ENCODE assay signal across 1 cellular context in the genomic region with DNA sequence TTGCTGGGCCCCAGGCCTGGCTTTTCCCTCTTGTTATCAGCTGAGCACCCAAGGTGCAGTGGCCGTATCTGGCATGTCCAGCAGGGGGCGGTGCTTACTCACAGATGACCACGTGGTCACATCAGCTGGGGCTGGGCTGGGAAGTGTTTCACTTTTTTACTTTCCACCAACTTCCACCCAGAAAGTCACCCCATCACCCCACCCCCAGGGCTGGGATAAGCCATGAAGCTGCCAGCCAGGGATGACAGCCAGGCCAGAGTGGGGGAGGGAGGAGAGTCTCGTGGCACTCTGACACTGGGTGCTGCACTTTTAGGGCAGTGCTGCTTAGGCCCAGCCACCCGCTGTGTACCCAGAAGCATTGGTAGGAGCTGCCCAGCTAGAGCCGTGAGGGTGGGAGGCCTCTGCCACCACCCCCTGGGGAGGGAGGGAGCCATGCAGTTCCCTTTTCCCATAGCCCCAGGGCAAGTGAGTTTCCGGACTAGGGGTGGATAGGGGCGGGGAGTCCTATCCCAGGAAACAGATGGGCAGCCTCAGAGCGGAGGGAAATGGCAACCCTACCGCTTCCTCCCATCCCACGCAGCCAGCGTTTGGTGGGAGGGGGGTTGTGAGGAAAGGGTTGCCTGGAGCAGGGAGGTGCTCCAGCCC.
TF ChIP-seq lines count a peak whose summit lies in the region.

No MANE protein-coding gene starts in this region.

TF ChIP-seq in K562, 482 proteins besides CTCF, POLR2A, EP300 and RAD21 (continues in another document):
- TF ChIP-seq ZNF644 (tag; IDR thresholded peaks at IDR 0.05; ENCODE audit: low read depth), result no peak
- 0 out of 2 replicates have a peak, but pooled peaks have one; percentile 11 for TF ChIP-seq CREM (IDR thresholded peaks at IDR 0.05; ENCODE audit: low read depth)
- TF ChIP-seq, protein P1, sequence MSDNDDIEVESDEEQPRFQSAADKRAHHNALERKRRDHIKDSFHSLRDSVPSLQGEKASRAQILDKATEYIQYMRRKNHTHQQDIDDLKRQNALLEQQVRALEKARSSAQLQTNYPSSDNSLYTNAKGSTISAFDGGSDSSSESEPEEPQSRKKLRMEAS (CRISPR knock-in tag; IDR thresholded peaks at IDR 0.05), result peak; percentile 88
- TF ChIP-seq, protein P2, sequence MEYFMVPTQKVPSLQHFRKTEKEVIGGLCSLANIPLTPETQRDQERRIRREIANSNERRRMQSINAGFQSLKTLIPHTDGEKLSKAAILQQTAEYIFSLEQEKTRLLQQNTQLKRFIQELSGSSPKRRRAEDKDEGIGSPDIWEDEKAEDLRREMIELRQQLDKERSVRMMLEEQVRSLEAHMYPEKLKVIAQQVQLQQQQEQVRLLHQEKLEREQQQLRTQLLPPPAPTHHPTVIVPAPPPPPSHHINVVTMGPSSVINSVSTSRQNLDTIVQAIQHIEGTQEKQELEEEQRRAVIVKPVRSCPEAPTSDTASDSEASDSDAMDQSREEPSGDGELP (CRISPR knock-in tag; IDR thresholded peaks at IDR 0.05; ENCODE audit: borderline replicate concordance), result peak; percentile 99
- TF ChIP-seq ZNF507 (tag; conservative IDR thresholded peaks at IDR 0.05), result no peak
- TF ChIP-seq, protein P3, sequence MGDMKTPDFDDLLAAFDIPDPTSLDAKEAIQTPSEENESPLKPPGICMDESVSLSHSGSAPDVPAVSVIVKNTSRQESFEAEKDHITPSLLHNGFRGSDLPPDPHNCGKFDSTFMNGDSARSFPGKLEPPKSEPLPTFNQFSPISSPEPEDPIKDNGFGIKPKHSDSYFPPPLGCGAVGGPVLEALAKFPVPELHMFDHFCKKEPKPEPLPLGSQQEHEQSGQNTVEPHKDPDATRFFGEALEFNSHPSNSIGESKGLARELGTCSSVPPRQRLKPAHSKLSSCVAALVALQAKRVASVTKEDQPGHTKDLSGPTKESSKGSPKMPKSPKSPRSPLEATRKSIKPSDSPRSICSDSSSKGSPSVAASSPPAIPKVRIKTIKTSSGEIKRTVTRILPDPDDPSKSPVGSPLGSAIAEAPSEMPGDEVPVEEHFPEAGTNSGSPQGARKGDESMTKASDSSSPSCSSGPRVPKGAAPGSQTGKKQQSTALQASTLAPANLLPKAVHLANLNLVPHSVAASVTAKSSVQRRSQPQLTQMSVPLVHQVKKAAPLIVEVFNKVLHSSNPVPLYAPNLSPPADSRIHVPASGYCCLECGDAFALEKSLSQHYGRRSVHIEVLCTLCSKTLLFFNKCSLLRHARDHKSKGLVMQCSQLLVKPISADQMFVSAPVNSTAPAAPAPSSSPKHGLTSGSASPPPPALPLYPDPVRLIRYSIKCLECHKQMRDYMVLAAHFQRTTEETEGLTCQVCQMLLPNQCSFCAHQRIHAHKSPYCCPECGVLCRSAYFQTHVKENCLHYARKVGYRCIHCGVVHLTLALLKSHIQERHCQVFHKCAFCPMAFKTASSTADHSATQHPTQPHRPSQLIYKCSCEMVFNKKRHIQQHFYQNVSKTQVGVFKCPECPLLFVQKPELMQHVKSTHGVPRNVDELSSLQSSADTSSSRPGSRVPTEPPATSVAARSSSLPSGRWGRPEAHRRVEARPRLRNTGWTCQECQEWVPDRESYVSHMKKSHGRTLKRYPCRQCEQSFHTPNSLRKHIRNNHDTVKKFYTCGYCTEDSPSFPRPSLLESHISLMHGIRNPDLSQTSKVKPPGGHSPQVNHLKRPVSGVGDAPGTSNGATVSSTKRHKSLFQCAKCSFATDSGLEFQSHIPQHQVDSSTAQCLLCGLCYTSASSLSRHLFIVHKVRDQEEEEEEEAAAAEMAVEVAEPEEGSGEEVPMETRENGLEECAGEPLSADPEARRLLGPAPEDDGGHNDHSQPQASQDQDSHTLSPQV (IDR thresholded peaks at IDR 0.05), result 0 out of 2 replicates have a peak, but pooled peaks have one; percentile 58
- TF ChIP-seq, protein P4, sequence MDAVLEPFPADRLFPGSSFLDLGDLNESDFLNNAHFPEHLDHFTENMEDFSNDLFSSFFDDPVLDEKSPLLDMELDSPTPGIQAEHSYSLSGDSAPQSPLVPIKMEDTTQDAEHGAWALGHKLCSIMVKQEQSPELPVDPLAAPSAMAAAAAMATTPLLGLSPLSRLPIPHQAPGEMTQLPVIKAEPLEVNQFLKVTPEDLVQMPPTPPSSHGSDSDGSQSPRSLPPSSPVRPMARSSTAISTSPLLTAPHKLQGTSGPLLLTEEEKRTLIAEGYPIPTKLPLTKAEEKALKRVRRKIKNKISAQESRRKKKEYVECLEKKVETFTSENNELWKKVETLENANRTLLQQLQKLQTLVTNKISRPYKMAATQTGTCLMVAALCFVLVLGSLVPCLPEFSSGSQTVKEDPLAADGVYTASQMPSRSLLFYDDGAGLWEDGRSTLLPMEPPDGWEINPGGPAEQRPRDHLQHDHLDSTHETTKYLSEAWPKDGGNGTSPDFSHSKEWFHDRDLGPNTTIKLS (IDR thresholded peaks at IDR 0.05; ENCODE audit: borderline replicate concordance, low read depth), result no peak
- TF ChIP-seq PRPF4 (IDR thresholded peaks at IDR 0.05; ENCODE audit: insufficient read depth, low read depth, low read length, poor library complexity, severe bottlenecking), result no peak
- TF ChIP-seq, protein P5, sequence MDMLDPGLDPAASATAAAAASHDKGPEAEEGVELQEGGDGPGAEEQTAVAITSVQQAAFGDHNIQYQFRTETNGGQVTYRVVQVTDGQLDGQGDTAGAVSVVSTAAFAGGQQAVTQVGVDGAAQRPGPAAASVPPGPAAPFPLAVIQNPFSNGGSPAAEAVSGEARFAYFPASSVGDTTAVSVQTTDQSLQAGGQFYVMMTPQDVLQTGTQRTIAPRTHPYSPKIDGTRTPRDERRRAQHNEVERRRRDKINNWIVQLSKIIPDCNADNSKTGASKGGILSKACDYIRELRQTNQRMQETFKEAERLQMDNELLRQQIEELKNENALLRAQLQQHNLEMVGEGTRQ (CRISPR knock-in tag; IDR thresholded peaks at IDR 0.05), result peak; percentile 77
- TF ChIP-seq MYNN (IDR thresholded peaks at IDR 0.05), result peak; percentile 53; the same call in 1 of the 2 replicates
- no peak for TF ChIP-seq MYNN (CRISPR knock-in tag; IDR thresholded peaks at IDR 0.05)
- TF ChIP-seq ZNF146 (CRISPR knock-in tag; IDR thresholded peaks at IDR 0.05; ENCODE audit: unreplicated experiment), result no peak
- TF ChIP-seq RBM17 (IDR thresholded peaks at IDR 0.05; ENCODE audit: borderline replicate concordance, low read depth, low read length), result no peak
- TF ChIP-seq SAP30 (IDR thresholded peaks at IDR 0.05; ENCODE audit: borderline replicate concordance, insufficient read depth, low read depth, low read length, poor library complexity, severe bottlenecking), result peak; percentile 19
- peak; percentile 6; the same call in 1 of the 2 replicates for TF ChIP-seq JUN (IDR thresholded peaks at IDR 0.05; ENCODE audit: borderline replicate concordance, low read depth, low read length)
- TF ChIP-seq JUN (CRISPR knock-in tag; IDR thresholded peaks at IDR 0.05; ENCODE audit: borderline replicate concordance), result no peak
- no peak; the same call in 1 of the 2 replicates for TF ChIP-seq RNF2 (IDR thresholded peaks at IDR 0.05)
- TF ChIP-seq RCOR1 (IDR thresholded peaks at IDR 0.05; ENCODE audit: borderline replicate concordance in 1 of 2, low read depth in 2 of 2, low read length in 2 of 2), result peak in 1 of 2 experiments; percentile 43; a peak in 1 of 4 replicates
- TF ChIP-seq TBP (optimal IDR thresholded peaks at IDR 0.05; ENCODE audit: low read depth, low read length), result no peak
- TF ChIP-seq HDAC1 (IDR thresholded peaks at IDR 0.05), result peak in 1 of 2 experiments; percentile 33; a peak in 1 of 4 replicates
- TF ChIP-seq SREBF1 (IDR thresholded peaks at IDR 0.05; ENCODE audit: borderline replicate concordance, low read depth, low read length), result 0 out of 2 replicates have a peak, but pooled peaks have one; percentile 39
- TF ChIP-seq RBFOX2 (IDR thresholded peaks at IDR 0.05; ENCODE audit: low read depth, low read length), result peak; percentile 17; the same call in 1 of the 2 replicates
- peak; percentile 45; the same call in 1 of the 2 replicates for TF ChIP-seq L3MBTL2 (IDR thresholded peaks at IDR 0.05)
- TF ChIP-seq, protein P6, sequence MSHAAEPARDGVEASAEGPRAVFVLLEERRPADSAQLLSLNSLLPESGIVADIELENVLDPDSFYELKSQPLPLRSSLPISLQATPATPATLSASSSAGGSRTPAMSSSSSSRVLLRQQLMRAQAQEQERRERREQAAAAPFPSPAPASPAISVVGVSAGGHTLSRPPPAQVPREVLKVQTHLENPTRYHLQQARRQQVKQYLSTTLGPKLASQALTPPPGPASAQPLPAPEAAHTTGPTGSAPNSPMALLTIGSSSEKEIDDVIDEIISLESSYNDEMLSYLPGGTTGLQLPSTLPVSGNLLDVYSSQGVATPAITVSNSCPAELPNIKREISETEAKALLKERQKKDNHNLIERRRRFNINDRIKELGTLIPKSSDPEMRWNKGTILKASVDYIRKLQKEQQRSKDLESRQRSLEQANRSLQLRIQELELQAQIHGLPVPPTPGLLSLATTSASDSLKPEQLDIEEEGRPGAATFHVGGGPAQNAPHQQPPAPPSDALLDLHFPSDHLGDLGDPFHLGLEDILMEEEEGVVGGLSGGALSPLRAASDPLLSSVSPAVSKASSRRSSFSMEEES (CRISPR knock-in tag; IDR thresholded peaks at IDR 0.05), result peak; percentile 68
- peak; percentile 20; the same call in 1 of the 2 replicates for TF ChIP-seq BHLHE40 (IDR thresholded peaks at IDR 0.05; ENCODE audit: low read length)
- TF ChIP-seq TEAD4 (IDR thresholded peaks at IDR 0.05; ENCODE audit: low read length), result peak; percentile 30; the same call in 1 of the 2 replicates
- no peak for TF ChIP-seq TEAD4 (CRISPR knock-in tag; IDR thresholded peaks at IDR 0.05; ENCODE audit: borderline replicate concordance)
- TF ChIP-seq SIN3A (IDR thresholded peaks at IDR 0.05; ENCODE audit: borderline replicate concordance in 2 of 2, control insufficient read depth in 1 of 2, low read depth in 2 of 2, low read length in 2 of 2), result 0 out of 4 replicates have a peak, but pooled peaks of 1 of the 2 experiments have one; percentile 41
- peak; percentile 82 for TF ChIP-seq RB1 (IDR thresholded peaks at IDR 0.05; ENCODE audit: low read depth)
- TF ChIP-seq NEUROD1 (IDR thresholded peaks at IDR 0.05; ENCODE audit: borderline replicate concordance, low read depth, low read length, partially characterized antibody), result peak; percentile 49
- peak; percentile 63 for TF ChIP-seq TCF3 (CRISPR knock-in tag; IDR thresholded peaks at IDR 0.05)
- TF ChIP-seq, protein P7, sequence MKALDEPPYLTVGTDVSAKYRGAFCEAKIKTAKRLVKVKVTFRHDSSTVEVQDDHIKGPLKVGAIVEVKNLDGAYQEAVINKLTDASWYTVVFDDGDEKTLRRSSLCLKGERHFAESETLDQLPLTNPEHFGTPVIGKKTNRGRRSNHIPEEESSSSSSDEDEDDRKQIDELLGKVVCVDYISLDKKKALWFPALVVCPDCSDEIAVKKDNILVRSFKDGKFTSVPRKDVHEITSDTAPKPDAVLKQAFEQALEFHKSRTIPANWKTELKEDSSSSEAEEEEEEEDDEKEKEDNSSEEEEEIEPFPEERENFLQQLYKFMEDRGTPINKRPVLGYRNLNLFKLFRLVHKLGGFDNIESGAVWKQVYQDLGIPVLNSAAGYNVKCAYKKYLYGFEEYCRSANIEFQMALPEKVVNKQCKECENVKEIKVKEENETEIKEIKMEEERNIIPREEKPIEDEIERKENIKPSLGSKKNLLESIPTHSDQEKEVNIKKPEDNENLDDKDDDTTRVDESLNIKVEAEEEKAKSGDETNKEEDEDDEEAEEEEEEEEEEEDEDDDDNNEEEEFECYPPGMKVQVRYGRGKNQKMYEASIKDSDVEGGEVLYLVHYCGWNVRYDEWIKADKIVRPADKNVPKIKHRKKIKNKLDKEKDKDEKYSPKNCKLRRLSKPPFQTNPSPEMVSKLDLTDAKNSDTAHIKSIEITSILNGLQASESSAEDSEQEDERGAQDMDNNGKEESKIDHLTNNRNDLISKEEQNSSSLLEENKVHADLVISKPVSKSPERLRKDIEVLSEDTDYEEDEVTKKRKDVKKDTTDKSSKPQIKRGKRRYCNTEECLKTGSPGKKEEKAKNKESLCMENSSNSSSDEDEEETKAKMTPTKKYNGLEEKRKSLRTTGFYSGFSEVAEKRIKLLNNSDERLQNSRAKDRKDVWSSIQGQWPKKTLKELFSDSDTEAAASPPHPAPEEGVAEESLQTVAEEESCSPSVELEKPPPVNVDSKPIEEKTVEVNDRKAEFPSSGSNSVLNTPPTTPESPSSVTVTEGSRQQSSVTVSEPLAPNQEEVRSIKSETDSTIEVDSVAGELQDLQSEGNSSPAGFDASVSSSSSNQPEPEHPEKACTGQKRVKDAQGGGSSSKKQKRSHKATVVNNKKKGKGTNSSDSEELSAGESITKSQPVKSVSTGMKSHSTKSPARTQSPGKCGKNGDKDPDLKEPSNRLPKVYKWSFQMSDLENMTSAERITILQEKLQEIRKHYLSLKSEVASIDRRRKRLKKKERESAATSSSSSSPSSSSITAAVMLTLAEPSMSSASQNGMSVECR (CRISPR knock-in tag; IDR thresholded peaks at IDR 0.05), result peak; percentile 53; the same call in 1 of the 2 replicates
- TF ChIP-seq, protein P8, sequence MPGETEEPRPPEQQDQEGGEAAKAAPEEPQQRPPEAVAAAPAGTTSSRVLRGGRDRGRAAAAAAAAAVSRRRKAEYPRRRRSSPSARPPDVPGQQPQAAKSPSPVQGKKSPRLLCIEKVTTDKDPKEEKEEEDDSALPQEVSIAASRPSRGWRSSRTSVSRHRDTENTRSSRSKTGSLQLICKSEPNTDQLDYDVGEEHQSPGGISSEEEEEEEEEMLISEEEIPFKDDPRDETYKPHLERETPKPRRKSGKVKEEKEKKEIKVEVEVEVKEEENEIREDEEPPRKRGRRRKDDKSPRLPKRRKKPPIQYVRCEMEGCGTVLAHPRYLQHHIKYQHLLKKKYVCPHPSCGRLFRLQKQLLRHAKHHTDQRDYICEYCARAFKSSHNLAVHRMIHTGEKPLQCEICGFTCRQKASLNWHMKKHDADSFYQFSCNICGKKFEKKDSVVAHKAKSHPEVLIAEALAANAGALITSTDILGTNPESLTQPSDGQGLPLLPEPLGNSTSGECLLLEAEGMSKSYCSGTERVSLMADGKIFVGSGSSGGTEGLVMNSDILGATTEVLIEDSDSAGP (CRISPR knock-in tag; IDR thresholded peaks at IDR 0.05), result 0 out of 2 replicates have a peak, but pooled peaks have one; percentile 42
- 0 out of 2 replicates have a peak, but pooled peaks have one; percentile 65 for TF ChIP-seq LCOR (CRISPR knock-in tag; IDR thresholded peaks at IDR 0.05)
- peak; percentile 61 for TF ChIP-seq CBFA2T2 (conservative IDR thresholded peaks at IDR 0.05)
- TF ChIP-seq, protein P9, sequence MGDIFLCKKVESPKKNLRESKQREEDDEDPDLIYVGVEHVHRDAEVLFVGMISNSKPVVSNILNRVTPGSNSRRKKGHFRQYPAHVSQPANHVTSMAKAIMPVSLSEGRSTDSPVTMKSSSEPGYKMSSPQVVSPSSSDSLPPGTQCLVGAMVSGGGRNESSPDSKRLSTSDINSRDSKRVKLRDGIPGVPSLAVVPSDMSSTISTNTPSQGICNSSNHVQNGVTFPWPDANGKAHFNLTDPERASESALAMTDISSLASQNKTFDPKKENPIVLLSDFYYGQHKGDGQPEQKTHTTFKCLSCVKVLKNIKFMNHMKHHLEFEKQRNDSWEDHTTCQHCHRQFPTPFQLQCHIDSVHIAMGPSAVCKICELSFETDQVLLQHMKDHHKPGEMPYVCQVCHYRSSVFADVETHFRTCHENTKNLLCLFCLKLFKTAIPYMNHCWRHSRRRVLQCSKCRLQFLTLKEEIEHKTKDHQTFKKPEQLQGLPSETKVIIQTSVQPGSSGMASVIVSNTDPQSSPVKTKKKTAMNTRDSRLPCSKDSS (IDR thresholded peaks at IDR 0.05; ENCODE audit: low read depth, partially characterized antibody), result no peak
- peak; percentile 61 for TF ChIP-seq CBFA2T3 (IDR thresholded peaks at IDR 0.05)
- TF ChIP-seq ZNF764 (CRISPR knock-in tag; IDR thresholded peaks at IDR 0.05; ENCODE audit: low read depth), result no peak
- peak in 1 of 2 experiments; percentile 33; a peak in 1 of 4 replicates for TF ChIP-seq FOXK2 (conservative IDR thresholded peaks at IDR 0.05 in 1 of 2, IDR thresholded peaks at IDR 0.05 in 1 of 2; ENCODE audit: low read depth in 2 of 2)
